8 cellular contexts compared by ENCODE assay signal in genomic region chr4:141636771-141637460, GRCh38. TPM values are rescaled to one million over a fixed set of nuclear protein-coding genes. Genes with fewer than 3 reads are reported as not detected.
DNase-seq lines count a peak whose midpoint lies in the region; ATAC-seq, FAIRE-seq and TF ChIP-seq lines count a peak whose summit lies in the region.

No MANE protein-coding gene starts in this region.

- peak overlapping the region; percentile 43 to 84 (median 80) for H3K27ac ChIP-seq in gastroesophageal sphincter

- peak overlapping the region; percentile 68 to 93 for H3K4me3 ChIP-seq in gastroesophageal sphincter

- peak; percentile 35 for TF ChIP-seq POLR2A in H54 (IDR thresholded peaks at IDR 0.05; ENCODE audit: low read depth, low read length)
- TF ChIP-seq POLR2A in gastroesophageal sphincter (IDR thresholded peaks at IDR 0.05): no peak

- H3K36me3 ChIP-seq in gastroesophageal sphincter: no peaks in the 10 kb centered on the region

- no peak; the same call in 1 of the 2 replicates for TF ChIP-seq RAD21 in Ishikawa (IDR thresholded peaks at IDR 0.05; ENCODE audit: low read depth)

- no peaks in the 10 kb centered on the region for H3K9me3 ChIP-seq in gastroesophageal sphincter

- no peak for FAIRE-seq in H54 (lab: Jason Lieb, UNC)

- H3K4me1 ChIP-seq in gastroesophageal sphincter: peaks cover 0 to 20% (median 0%) of the 10 kb centered on the region in 3 donors

- peak; percentile 42 for ATAC-seq in activated CD4-positive, CD25-positive, alpha-beta regulatory T cell treated with anti-CD3 and anti-CD28 coated beads, Interleukin-2, amount 50 U/mL, for 24 hours
- ATAC-seq in gastroesophageal sphincter: peak; percentile 83
- peak; percentile 81 for ATAC-seq in omental fat pad (ENCODE audit: low FRiP score)

- 6 to 47% methylated on average over 3 to 21 of the region's 41 CpGs for WGBS in gastroesophageal sphincter (ENCODE audit: low coverage in 1 of 2), 2 donors

- no peaks in the 10 kb centered on the region for H3K27me3 ChIP-seq in gastroesophageal sphincter

- DNase-seq in activated CD4-positive, CD25-positive, alpha-beta regulatory T cell (lab: John Stamatoyannopoulos, UW): no peak
- peak; percentile 20 for DNase-seq in H54 (ENCODE audit: insufficient read length, low spot score)
- peak; percentile 5 for DNase-seq in activated T-helper 1 cell treated with Interleukin-2 at 50 U/mL for 16 hours (ENCODE audit: low read depth)
- DNase-seq in omental fat pad (ENCODE audit: low spot score): no peak
- DNase-seq in NCI-H2171 treated with DMSO at 0.1 percent for 48 hours (lab: John Stamatoyannopoulos, UW): no peak

- peak; percentile 45; the same call in 1 of the 2 replicates for TF ChIP-seq EP300 in Ishikawa (IDR thresholded peaks at IDR 0.05; ENCODE audit: borderline replicate concordance)
- TF ChIP-seq EP300 in gastroesophageal sphincter (IDR thresholded peaks at IDR 0.05): no peak

- TF ChIP-seq CTCF in gastroesophageal sphincter (IDR thresholded peaks at IDR 0.05) (peak in 1 of 4 experiments; percentile 13), omental fat pad (IDR thresholded peaks at IDR 0.05) (no peak)

TF ChIP-seq in Ishikawa, 13 proteins besides CTCF, POLR2A, EP300 and RAD21:
- TF ChIP-seq CREB1 (IDR thresholded peaks at IDR 0.05; ENCODE audit: low read depth) (no peak), TAF1 (IDR thresholded peaks at IDR 0.05; ENCODE audit: low read depth) (no peak), ZBTB7A (IDR thresholded peaks at IDR 0.05; ENCODE audit: low read depth) (no peak), USF1 (IDR thresholded peaks at IDR 0.05) (no peak), YY1 (IDR thresholded peaks at IDR 0.05; ENCODE audit: low read depth) (no peak), NFIC (IDR thresholded peaks at IDR 0.05) (peak; percentile 31; the same call in 1 of the 2 replicates), FOXM1 (IDR thresholded peaks at IDR 0.05; ENCODE audit: borderline replicate concordance, low read depth) (no peak), CEBPB (IDR thresholded peaks at IDR 0.05) (no peak), TCF12 (IDR thresholded peaks at IDR 0.05; ENCODE audit: low read depth) (no peak; the same call in 1 of the 2 replicates), EGR1 (IDR thresholded peaks at IDR 0.05) (no peak), TEAD4 (IDR thresholded peaks at IDR 0.05) (peak; percentile 52)
- TF ChIP-seq, protein P1, sequence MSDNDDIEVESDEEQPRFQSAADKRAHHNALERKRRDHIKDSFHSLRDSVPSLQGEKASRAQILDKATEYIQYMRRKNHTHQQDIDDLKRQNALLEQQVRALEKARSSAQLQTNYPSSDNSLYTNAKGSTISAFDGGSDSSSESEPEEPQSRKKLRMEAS (IDR thresholded peaks at IDR 0.05): 0 out of 2 replicates have a peak, but pooled peaks have one; percentile 44
- TF ChIP-seq, protein P2, sequence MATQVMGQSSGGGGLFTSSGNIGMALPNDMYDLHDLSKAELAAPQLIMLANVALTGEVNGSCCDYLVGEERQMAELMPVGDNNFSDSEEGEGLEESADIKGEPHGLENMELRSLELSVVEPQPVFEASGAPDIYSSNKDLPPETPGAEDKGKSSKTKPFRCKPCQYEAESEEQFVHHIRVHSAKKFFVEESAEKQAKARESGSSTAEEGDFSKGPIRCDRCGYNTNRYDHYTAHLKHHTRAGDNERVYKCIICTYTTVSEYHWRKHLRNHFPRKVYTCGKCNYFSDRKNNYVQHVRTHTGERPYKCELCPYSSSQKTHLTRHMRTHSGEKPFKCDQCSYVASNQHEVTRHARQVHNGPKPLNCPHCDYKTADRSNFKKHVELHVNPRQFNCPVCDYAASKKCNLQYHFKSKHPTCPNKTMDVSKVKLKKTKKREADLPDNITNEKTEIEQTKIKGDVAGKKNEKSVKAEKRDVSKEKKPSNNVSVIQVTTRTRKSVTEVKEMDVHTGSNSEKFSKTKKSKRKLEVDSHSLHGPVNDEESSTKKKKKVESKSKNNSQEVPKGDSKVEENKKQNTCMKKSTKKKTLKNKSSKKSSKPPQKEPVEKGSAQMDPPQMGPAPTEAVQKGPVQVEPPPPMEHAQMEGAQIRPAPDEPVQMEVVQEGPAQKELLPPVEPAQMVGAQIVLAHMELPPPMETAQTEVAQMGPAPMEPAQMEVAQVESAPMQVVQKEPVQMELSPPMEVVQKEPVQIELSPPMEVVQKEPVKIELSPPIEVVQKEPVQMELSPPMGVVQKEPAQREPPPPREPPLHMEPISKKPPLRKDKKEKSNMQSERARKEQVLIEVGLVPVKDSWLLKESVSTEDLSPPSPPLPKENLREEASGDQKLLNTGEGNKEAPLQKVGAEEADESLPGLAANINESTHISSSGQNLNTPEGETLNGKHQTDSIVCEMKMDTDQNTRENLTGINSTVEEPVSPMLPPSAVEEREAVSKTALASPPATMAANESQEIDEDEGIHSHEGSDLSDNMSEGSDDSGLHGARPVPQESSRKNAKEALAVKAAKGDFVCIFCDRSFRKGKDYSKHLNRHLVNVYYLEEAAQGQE (IDR thresholded peaks at IDR 0.05; ENCODE audit: low read depth): no peak

RNA-seq across cellular contexts. Expression of gene IL15, which starts 0.5 kb away (rescaled TPM):
- 1 to 10 TPM; 1.6 to 5.8 (median 3.7) TPM for total RNA-seq in gastroesophageal sphincter
- 10 to 100 TPM in 1 of 4 donors, 1 to 10 TPM in 3; 3.9 to 14.2 (median 7.6) TPM for total RNA-seq in omental fat pad

Comparison
In these comparisons a context has a peak if more than half of its experiments do, and no peak if none do; other contexts are left out.
1. DNase-seq: peak in H54 (single experiment) and activated T-helper 1 cell treated with Interleukin-2 at 50 U/mL for 16 hours (single experiment); none in activated CD4-positive, CD25-positive, alpha-beta regulatory T cell (0 of 4), omental fat pad (single experiment) and NCI-H2171 treated with DMSO at 0.1 percent for 48 hours (single experiment).
2. Peak in every context shown above with its lines, with median percentiles within 50 percentile points of each other: ATAC-seq.